Comparison of ENCODE assay signal across 8 cellular contexts in the genomic region with DNA sequence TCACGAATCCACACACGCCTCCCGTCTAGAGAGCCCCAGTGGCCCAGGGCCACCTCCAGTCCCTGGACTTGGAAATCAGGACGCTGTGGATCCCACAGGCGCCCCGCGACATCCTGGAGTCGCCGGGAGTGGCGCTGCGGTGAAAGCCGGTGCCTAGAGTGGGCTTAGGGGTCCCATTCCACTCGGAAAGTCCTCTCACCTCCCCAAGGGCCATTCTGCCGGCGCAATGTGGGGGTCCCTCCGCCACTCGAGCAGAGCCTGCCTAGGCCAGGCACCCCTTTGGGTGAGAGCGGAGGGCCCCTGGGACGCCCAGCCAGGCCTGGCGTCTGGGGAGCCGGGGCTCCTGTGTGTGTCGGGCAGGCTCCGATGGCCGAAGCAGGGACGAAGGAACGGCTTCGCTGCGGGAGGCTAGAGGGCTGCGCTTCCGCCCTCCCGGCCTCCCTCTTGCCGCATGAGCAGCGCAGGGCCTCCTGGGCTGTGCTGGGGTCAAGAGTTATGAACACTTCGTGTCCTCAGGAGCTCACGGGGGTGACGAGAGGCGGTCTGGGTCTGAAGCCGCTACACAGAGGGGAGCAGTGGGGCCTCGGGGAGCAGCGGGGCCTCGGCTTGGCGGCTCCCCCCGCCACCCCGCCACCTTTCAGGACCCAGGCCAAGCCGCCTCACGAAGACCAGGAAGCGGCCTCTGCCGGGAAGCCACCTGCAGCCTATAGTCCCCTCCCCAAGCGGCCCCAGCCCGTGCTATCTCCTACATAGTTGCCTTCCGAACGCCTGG. TPM values are rescaled to one million over a fixed set of nuclear protein-coding genes. Genes with fewer than 3 reads are reported as not detected.
DNase-seq lines count a peak whose midpoint lies in the region; ATAC-seq and TF ChIP-seq lines count a peak whose summit lies in the region.

No MANE protein-coding gene starts in this region.

- peaks cover 74 to 92% (median 85%) of the 10 kb centered on the region in 3 donors for H3K27me3 Mint-ChIP-seq in CD14-positive monocyte (ENCODE audit: low read depth in 3 of 3)

- DNase-seq in CD14-positive monocyte (ENCODE audit: low spot score) (no peak), body of pancreas (peak in 2 of 4 donors; percentile 14 to 29), mucosa of descending colon (peak in 1 of 3 donors; percentile 44), NOMO-1 (lab: John Stamatoyannopoulos, UW; ENCODE audit: unreplicated experiment in 2 of 2) (no peak), mesenteric fat pad (ENCODE audit: low spot score) (no peak), DMS153 (lab: John Stamatoyannopoulos, UW) (no peak)
- DNase-seq in activated CD4-positive, CD25-positive, alpha-beta regulatory T cell treated with anti-CD3 and anti-CD28 coated beads, Interleukin-2, amount 50 U/mL, for 72 hours = no peak

- H3K36me3 ChIP-seq in body of pancreas (replicated peaks in 1 of 2; ENCODE audit: insufficient read depth in 1 of 2, low read depth in 2 of 2) (no peaks in the 10 kb centered on the region), mucosa of descending colon (ENCODE audit: low read depth) (no peaks in the 10 kb centered on the region)

- TF ChIP-seq POLR2A in body of pancreas (IDR thresholded peaks at IDR 0.05) = no peak

- no peak overlapping the region for H3K27ac ChIP-seq in body of pancreas

- TF ChIP-seq CTCF in CD14-positive monocyte (IDR thresholded peaks at IDR 0.05) = no peak
- TF ChIP-seq CTCF in body of pancreas (IDR thresholded peaks at IDR 0.05) = no peak
- TF ChIP-seq CTCF in mucosa of descending colon (IDR thresholded peaks at IDR 0.05) = no peak

- H3K9me3 ChIP-seq in body of pancreas = no peaks in the 10 kb centered on the region
- H3K9me3 ChIP-seq in mucosa of descending colon = no peaks in the 10 kb centered on the region

- WGBS in body of pancreas, 2 donors = 1 to 3% methylated on average over 26 to 49 of the region's 52 CpGs

- peaks cover 0 to 57% of the 10 kb centered on the region in 2 donors for H3K27me3 ChIP-seq in body of pancreas

- ATAC-seq in GM21786 (IDR thresholded peaks at IDR 0.05; ENCODE audit: unreplicated experiment) = peak; percentile 47
- ATAC-seq in body of pancreas = peak; percentile 42
- ATAC-seq in mucosa of descending colon = peak; percentile 58

- no peak overlapping the region for H3K4me3 ChIP-seq in body of pancreas
- H3K4me3 ChIP-seq in mucosa of descending colon = no peak overlapping the region

- H3K4me3 Mint-ChIP-seq in CD14-positive monocyte = peak overlapping the region; percentile 59 to 85

- H3K4me1 ChIP-seq in body of pancreas (peaks cover 32% of the 10 kb centered on the region), mucosa of descending colon (ENCODE audit: low read depth) (peaks cover 14% of the 10 kb centered on the region)

- H3K27ac Mint-ChIP-seq in CD14-positive monocyte = no peak overlapping the region

- intact Hi-C loops in CD14-positive monocyte (cut with micrococcal nuclease) = no loop called here
- intact Hi-C loops in body of pancreas (cut with DNase I) = loop anchor here (10.0 kb wide), 1 partner anchor 1353 kb away; no protein-coding TSS in a partner anchor
- intact Hi-C loops in mucosa of descending colon (cut with DNase I, micrococcal nuclease) = no loop called here

- H3K9me3 Mint-ChIP-seq in CD14-positive monocyte = peaks cover 0 to 18% (median 10%) of the 10 kb centered on the region in 7 donors

- H3K36me3 Mint-ChIP-seq in CD14-positive monocyte = peaks cover 0 to 16% of the 10 kb centered on the region in 2 donors

- peaks cover 28% of the 10 kb centered on the region for H3K4me1 Mint-ChIP-seq in CD14-positive monocyte

RNA-seq across cellular contexts. Expression of gene POU3F2, which starts 13.6 kb away (rescaled TPM):
- not detected for polyA plus RNA-seq in CD14-positive monocyte
- total RNA-seq in body of pancreas (not detected), mucosa of descending colon (not detected), mesenteric fat pad (not detected)
